In the genomic region with DNA sequence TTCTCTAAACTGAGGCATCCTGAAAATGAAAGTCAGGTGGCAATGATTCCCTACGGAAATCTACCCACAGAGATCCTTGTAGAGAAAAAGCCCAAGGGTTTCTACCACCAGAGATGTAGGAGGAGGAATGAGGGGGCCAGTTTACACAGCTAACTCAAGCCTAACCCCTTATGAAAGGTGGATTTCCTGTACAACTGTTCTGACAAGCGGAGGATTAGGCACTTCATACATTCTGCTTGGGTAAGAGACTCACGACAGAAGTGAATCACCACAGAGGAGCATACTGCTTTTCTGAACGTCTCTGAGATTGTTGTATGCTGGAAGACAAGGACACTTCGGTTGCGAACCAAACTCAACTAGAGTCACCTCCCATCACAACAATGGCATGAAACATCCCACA, we compare ENCODE assay signal across 10 cellular contexts.
DNase-seq lines count a peak whose midpoint lies in the region; TF ChIP-seq lines count a peak whose summit lies in the region.
"Had no signal": no experiment of that assay in that cellular context is flagged by ENCODE, and none has a peak within 500 bp of the region (broad histone marks: within the 10 kb centered on the region; RNA-seq: fewer than 3 reads in every experiment).

No MANE protein-coding gene starts in this region.

- H3K4me2 ChIP-seq in fibroblast of lung (ENCODE audit: extremely low read depth, insufficient read depth, low read length): peak overlapping the region; percentile 4

- peaks cover 27% of the 10 kb centered on the region for H3K36me3 Mint-ChIP-seq in T-helper 2 cell treated with Interferon-gamma antibody and Interleukin-4, amounts not matched to agents 5 μg/mL and 100 μg/mL, for 36 hours (ENCODE audit: low read depth)

- H2AFZ ChIP-seq in fibroblast of lung (ENCODE audit: low read length): no peak overlapping the region

- no peak for TF ChIP-seq CTCF in fibroblast of lung (conservative IDR thresholded peaks at IDR 0.05 in 1 of 2, IDR thresholded peaks at IDR 0.05 in 1 of 2; ENCODE audit: low read depth in 1 of 2, low read length in 2 of 2)

- peaks cover 35% of the 10 kb centered on the region for H3K4me1 Mint-ChIP-seq in T-helper 2 cell treated with Interferon-gamma antibody and Interleukin-4, amounts not matched to agents 5 μg/mL and 100 μg/mL, for 36 hours (ENCODE audit: low read depth)

- H3K4me3 ChIP-seq in fibroblast of lung (replicated peaks in 1 of 4; ENCODE audit: control extremely low read depth in 1 of 4, insufficient read depth in 1 of 4, low read depth in 3 of 4, low read length in 4 of 4) (no peak overlapping the region), skeletal muscle tissue (ENCODE audit: low read length in 3 of 3) (no peak overlapping the region)
- H3K4me3 ChIP-seq: HAP-1 had no signal

- H3K27ac ChIP-seq in fibroblast of lung (ENCODE audit: insufficient read depth, low read length): peak overlapping the region; percentile 46
- peak overlapping the region; percentile 20 for H3K27ac ChIP-seq in skeletal muscle tissue (ENCODE audit: low read depth, low read length)

- peaks cover 50% of the 10 kb centered on the region for H3K4me1 ChIP-seq in fibroblast of lung (ENCODE audit: control insufficient read depth, extremely low read depth, insufficient read depth, low read length)
- H3K4me1 ChIP-seq in skeletal muscle tissue (ENCODE audit: control insufficient read depth in 3 of 3, insufficient read depth in 3 of 3, low read length in 3 of 3): peaks cover 37 to 67% (median 64%) of the 10 kb centered on the region in 3 donors
- H3K4me1 ChIP-seq: HAP-1 had no signal

- no peak overlapping the region for H3K4me3 Mint-ChIP-seq in T-helper 2 cell treated with Interferon-gamma antibody and Interleukin-4, amounts not matched to agents 5 μg/mL and 100 μg/mL, for 36 hours

- no peaks in the 10 kb centered on the region for H3K79me2 ChIP-seq in fibroblast of lung (ENCODE audit: control insufficient read depth, insufficient read depth, low read length)

- H3K36me3 ChIP-seq in fibroblast of lung (ENCODE audit: control insufficient read depth, insufficient read depth, low read length): no peaks in the 10 kb centered on the region
- peaks cover 3 to 7% (median 4%) of the 10 kb centered on the region in 3 donors for H3K36me3 ChIP-seq in skeletal muscle tissue (ENCODE audit: control insufficient read depth in 3 of 3, insufficient read depth in 3 of 3, low read length in 3 of 3)
- H3K36me3 ChIP-seq: HAP-1 had no signal

- DNase-seq in T-helper 2 cell treated with Interferon-gamma antibody and Interleukin-4, amounts not matched to agents 5 μg/mL and 100 μg/mL, for 36 hours (ENCODE audit: low spot score): no peak
- DNase-seq in T-helper 2 cell (no peak), MV-4-11 (lab: John Stamatoyannopoulos, UW) (peak; percentile 6), fibroblast of lung (ENCODE audit: low read depth in 2 of 2) (peak in 1 of 2 donors; percentile 71), COLO829 (ENCODE audit: low spot score) (no peak), middle frontal gyrus (ENCODE audit: extremely low spot score, low spot score) (no peak)
- no peak for DNase-seq in activated CD4-positive, CD25-positive, alpha-beta regulatory T cell (lab: John Stamatoyannopoulos, UW)
- DNase-seq: activated naive CD4-positive, alpha-beta T cell had no signal

- no peaks in the 10 kb centered on the region for H4K20me1 ChIP-seq in fibroblast of lung (ENCODE audit: control insufficient read depth, extremely low read depth, insufficient read depth, low read length)

- H3K9ac ChIP-seq in fibroblast of lung (ENCODE audit: insufficient read depth, low read length) (no peak overlapping the region), skeletal muscle tissue (ENCODE audit: low read depth in 1 of 3, low read length in 3 of 3) (peak overlapping the region in 2 of 3 donors; percentile 16 to 40)

- H3K9me3 ChIP-seq in fibroblast of lung (ENCODE audit: control insufficient read depth, insufficient read depth, low read depth, low read length) (no peaks in the 10 kb centered on the region), skeletal muscle tissue (ENCODE audit: control insufficient read depth in 3 of 3, low read length in 3 of 3) (no peaks in the 10 kb centered on the region)
- H3K9me3 ChIP-seq: HAP-1 had no signal

- H3K9me3 Mint-ChIP-seq in T-helper 2 cell treated with Interferon-gamma antibody and Interleukin-4, amounts not matched to agents 5 μg/mL and 100 μg/mL, for 36 hours: no peaks in the 10 kb centered on the region

- peak overlapping the region; percentile 9 for H3K27ac Mint-ChIP-seq in T-helper 2 cell treated with Interferon-gamma antibody and Interleukin-4, amounts not matched to agents 5 μg/mL and 100 μg/mL, for 36 hours

- H3K27me3 ChIP-seq in fibroblast of lung (ENCODE audit: control insufficient read depth, insufficient read depth, low read length) (no peaks in the 10 kb centered on the region), skeletal muscle tissue (ENCODE audit: control insufficient read depth in 3 of 3, insufficient read depth in 3 of 3, low read length in 3 of 3) (no peaks in the 10 kb centered on the region)

- H3K27me3 Mint-ChIP-seq in T-helper 2 cell treated with Interferon-gamma antibody and Interleukin-4, amounts not matched to agents 5 μg/mL and 100 μg/mL, for 36 hours (ENCODE audit: low read depth): no peaks in the 10 kb centered on the region
